ENCODE assay signal across 11 cellular contexts in genomic region chr2:85547089-85547858, GRCh38. TPM values are rescaled to one million over a fixed set of nuclear protein-coding genes. Genes with fewer than 3 reads are reported as not detected.
DNase-seq lines count a peak whose midpoint lies in the region; ATAC-seq and TF ChIP-seq lines count a peak whose summit lies in the region.
"Had no signal": no experiment of that assay in that cellular context is flagged by ENCODE, and none has a peak within 500 bp of the region (broad histone marks: within the 10 kb centered on the region; RNA-seq: fewer than 3 reads in every experiment).

No MANE protein-coding gene starts in this region.

- peaks cover 56 to 81% of the 10 kb centered on the region in 2 donors for H3K36me3 Mint-ChIP-seq in CD14-positive monocyte
- H3K36me3 Mint-ChIP-seq in activated CD8-positive, alpha-beta T cell treated with anti-CD3 and anti-CD28 coated beads, Interleukin-2, amount 10 ng/mL, durations not matched to agents 7 days and 5 days (ENCODE audit: low read depth): peaks cover 67% of the 10 kb centered on the region

- peak overlapping the region; percentile 51 for H2AK5ac ChIP-seq in mesenchymal stem cell (ENCODE audit: low read length, severe bottlenecking)

- TF ChIP-seq CTCF in CD14-positive monocyte (IDR thresholded peaks at IDR 0.05) (no peak), HCT116 (IDR thresholded peaks at IDR 0.05 in 2 of 3, conservative IDR thresholded peaks at IDR 0.05 in 1 of 3; ENCODE audit: borderline replicate concordance in 1 of 3, insufficient read depth in 1 of 3, low read depth in 2 of 3, low read length in 2 of 3) (no peak), left lung (IDR thresholded peaks at IDR 0.05) (no peak), colonic mucosa (IDR thresholded peaks at IDR 0.05) (no peak)

- no peak overlapping the region for H2BK5ac ChIP-seq in mesenchymal stem cell (ENCODE audit: low read depth, low read length, poor library complexity, severe bottlenecking)

- H3K9me3 ChIP-seq in HCT116 (ENCODE audit: control insufficient read depth in 1 of 2, insufficient read depth in 1 of 2, low read depth in 1 of 2, low read length in 2 of 2) (no peaks in the 10 kb centered on the region), mesenchymal stem cell (ENCODE audit: control insufficient read depth, low read length) (no peaks in the 10 kb centered on the region), left lung (no peaks in the 10 kb centered on the region), colonic mucosa (no peaks in the 10 kb centered on the region)
- H3K9me3 ChIP-seq: right atrium auricular region had no signal

- POLR2A ChIA-PET in HCT116 (lab: Charles Lee): interaction anchor here (1.0 to 15.3 kb wide), 16 partner anchors 7 to 156 kb away, joined by 3 to 236 read pairs (median 4); partner anchors contain the start of genes GGCX, MAT2A and SH2D6
- POLR2A ChIA-PET in activated CD8-positive, alpha-beta T cell treated with anti-CD3 and anti-CD28 coated beads, Interleukin-2, amount 10 ng/mL, durations not matched to agents 7 days and 5 days (lab: Charles Lee): interaction anchor here (1.2 to 7.1 kb wide), 3 partner anchors 8 to 13 kb away, joined by 6 to 51 read pairs (median 7); partner anchors contain the start of gene MAT2A

- no peaks in the 10 kb centered on the region for H3K9me3 Mint-ChIP-seq in CD14-positive monocyte
- H3K9me3 Mint-ChIP-seq in activated CD8-positive, alpha-beta T cell treated with anti-CD3 and anti-CD28 coated beads, Interleukin-2, amount 10 ng/mL, durations not matched to agents 7 days and 5 days (ENCODE audit: insufficient read depth): no peaks in the 10 kb centered on the region

- H3K79me2 ChIP-seq in HCT116 (ENCODE audit: insufficient read depth, low read length): peaks cover 13% of the 10 kb centered on the region

- RAD21 ChIA-PET in HCT116 (lab: Charles Lee; ENCODE audit: low non-redundant PET in 1 of 2, low total read pairs in 2 of 2, uncharacterized antibody in 2 of 2, unreplicated experiment in 2 of 2): interaction anchor here in 1 of 2 experiments (1.4 kb wide), 1 partner anchor 127 kb away, joined by 3 read pairs; no protein-coding TSS in a partner anchor

- H2BK15ac ChIP-seq in mesenchymal stem cell (ENCODE audit: low read depth, poor library complexity, severe bottlenecking): no peak overlapping the region

- H3K36me3 ChIP-seq in HCT116 (ENCODE audit: control insufficient read depth in 1 of 2, insufficient read depth in 2 of 2, low read length in 2 of 2) (peaks cover 21 to 56% of the 10 kb centered on the region in 2 experiments), mesenchymal stem cell (ENCODE audit: control insufficient read depth in 1 of 2, insufficient read depth in 2 of 2, low read depth in 1 of 2, low read length in 2 of 2) (peaks cover 24 to 71% of the 10 kb centered on the region in 2 experiments), left lung (peaks cover 5 to 87% of the 10 kb centered on the region in 2 donors), colonic mucosa (peaks cover 31% of the 10 kb centered on the region)

- H3K4me3 Mint-ChIP-seq in CD14-positive monocyte: no peak overlapping the region
- H3K4me3 Mint-ChIP-seq in activated CD8-positive, alpha-beta T cell treated with anti-CD3 and anti-CD28 coated beads, Interleukin-2, amount 10 ng/mL, durations not matched to agents 7 days and 5 days: no peak overlapping the region

- H4K20me1 ChIP-seq in HCT116 (ENCODE audit: insufficient read depth): peaks cover 18% of the 10 kb centered on the region; the same call in 1 of the 2 replicates

- H2BK12ac ChIP-seq in mesenchymal stem cell (ENCODE audit: low read length in 2 of 2): no peak overlapping the region

- H2BK120ac ChIP-seq in mesenchymal stem cell (ENCODE audit: low read depth, low read length): no peak overlapping the region

- no peak overlapping the region for H3K18ac ChIP-seq in mesenchymal stem cell (ENCODE audit: low read depth in 1 of 2, low read length in 2 of 2)

- intact Hi-C loops in CD14-positive monocyte (cut with micrococcal nuclease) (no loop called here), HCT116 (cut with micrococcal nuclease) (no loop called here), left lung (cut with DNase I) (no loop called here), colonic mucosa (cut with DNase I) (no loop called here)

- H3K27me3 Mint-ChIP-seq in CD14-positive monocyte (ENCODE audit: low read depth in 3 of 3): peaks cover 0 to 2% (median 0%) of the 10 kb centered on the region in 3 donors
- no peaks in the 10 kb centered on the region for H3K27me3 Mint-ChIP-seq in activated CD8-positive, alpha-beta T cell treated with anti-CD3 and anti-CD28 coated beads, Interleukin-2, amount 10 ng/mL, durations not matched to agents 7 days and 5 days (ENCODE audit: low read depth)

- H3K27ac Mint-ChIP-seq in CD14-positive monocyte: peak overlapping the region in 5 of 7 donors; percentile 4 to 66 (median 40)
- peak overlapping the region; percentile 30 for H3K27ac Mint-ChIP-seq in activated CD8-positive, alpha-beta T cell treated with anti-CD3 and anti-CD28 coated beads, Interleukin-2, amount 10 ng/mL, durations not matched to agents 7 days and 5 days

- H3K79me1 ChIP-seq in mesenchymal stem cell (replicated peaks; ENCODE audit: low read length, poor library complexity, severe bottlenecking): peaks cover 7% of the 10 kb centered on the region

- TF ChIP-seq POLR2A in HCT116 (IDR thresholded peaks at IDR 0.05; ENCODE audit: borderline replicate concordance, extremely low read depth, insufficient read depth, insufficient read length): no peak

- H3K23ac ChIP-seq in mesenchymal stem cell (ENCODE audit: low read length in 2 of 2): no peak overlapping the region

- H3K4me3 ChIP-seq in HCT116 (replicated peaks in 1 of 2; ENCODE audit: low read depth in 1 of 2, low read length in 2 of 2): no peak overlapping the region
- H3K4me3 ChIP-seq in mesenchymal stem cell (ENCODE audit: insufficient read depth in 1 of 2, low read depth in 1 of 2, low read length in 2 of 2): no peak overlapping the region
- no peak overlapping the region for H3K4me3 ChIP-seq in left lung
- H3K4me3 ChIP-seq in colonic mucosa: no peak overlapping the region
- H3K4me3 ChIP-seq: right atrium auricular region had no signal

- CTCF ChIA-PET in HCT116 (lab: Charles Lee): interaction anchor here (2.0 to 5.0 kb wide), 2 partner anchors 126 to 127 kb away, joined by 6 to 118 read pairs; partner anchors contain the start of gene SH2D6
- CTCF ChIA-PET in activated CD8-positive, alpha-beta T cell treated with anti-CD3 and anti-CD28 coated beads, Interleukin-2, amount 10 ng/mL, durations not matched to agents 7 days and 5 days (lab: Charles Lee): interaction anchor here (1.4 to 7.6 kb wide), 3 partner anchors 125 to 155 kb away, joined by 9 to 263 read pairs (median 24); partner anchors contain the start of gene SH2D6

- BruUV-seq in HCT116 (replicated peaks; lab: Mats Ljungman, UMichigan): no TSS peak

- H3K4me1 ChIP-seq in HCT116 (ENCODE audit: control insufficient read depth in 1 of 2, insufficient read depth in 2 of 2, low read length in 2 of 2): peaks cover 0 to 12% of the 10 kb centered on the region in 2 experiments; a peak in 1 of 4 replicates
- H3K4me1 ChIP-seq in mesenchymal stem cell (ENCODE audit: control insufficient read depth, insufficient read depth, low read depth, low read length): peaks cover 8% of the 10 kb centered on the region
- peaks cover 3 to 52% of the 10 kb centered on the region in 2 donors for H3K4me1 ChIP-seq in left lung
- no peaks in the 10 kb centered on the region for H3K4me1 ChIP-seq in colonic mucosa

- 100% methylated on average over 1 of the region's 1 CpG for WGBS in mesenchymal stem cell

- no peak for TF ChIP-seq RAD21 in HCT116 (IDR thresholded peaks at IDR 0.05; ENCODE audit: low read depth)

- no peak overlapping the region for H4K91ac ChIP-seq in mesenchymal stem cell (ENCODE audit: low read length)

- H3K27ac ChIP-seq in HCT116 (ENCODE audit: low read depth, low read length): peak overlapping the region; percentile 34; the same call in 1 of the 2 replicates
- H3K27ac ChIP-seq in mesenchymal stem cell (ENCODE audit: low read length, poor library complexity, severe bottlenecking): peak overlapping the region; percentile 38
- H3K27ac ChIP-seq in left lung: peak overlapping the region in 1 of 2 donors; percentile 15
- no peak overlapping the region for H3K27ac ChIP-seq in colonic mucosa
- H3K27ac ChIP-seq: right atrium auricular region had no signal

- ATAC-seq in HCT116: peak; percentile 5; the same call in 1 of the 2 replicates
- ATAC-seq in activated CD8-positive, alpha-beta T cell treated with anti-CD3 and anti-CD28 coated beads, Interleukin-2, amount 10 ng/mL, durations not matched to agents 7 days and 5 days: no peak
- ATAC-seq in GM18858 (IDR thresholded peaks at IDR 0.05; ENCODE audit: unreplicated experiment): no peak
- ATAC-seq in HG03378 (IDR thresholded peaks at IDR 0.05; ENCODE audit: unreplicated experiment): no peak
- no peak for ATAC-seq in left lung

- H3K4me2 ChIP-seq in HCT116 (ENCODE audit: low read length): no peak overlapping the region
- no peak overlapping the region for H3K4me2 ChIP-seq in mesenchymal stem cell (ENCODE audit: low read length, poor library complexity, severe bottlenecking)

- no peak overlapping the region for H4K8ac ChIP-seq in mesenchymal stem cell (ENCODE audit: low read length)

- peaks cover 31% of the 10 kb centered on the region for H3K4me1 Mint-ChIP-seq in CD14-positive monocyte
- peaks cover 26% of the 10 kb centered on the region for H3K4me1 Mint-ChIP-seq in activated CD8-positive, alpha-beta T cell treated with anti-CD3 and anti-CD28 coated beads, Interleukin-2, amount 10 ng/mL, durations not matched to agents 7 days and 5 days (ENCODE audit: low read depth)

- no peak overlapping the region for H3K14ac ChIP-seq in mesenchymal stem cell (ENCODE audit: low read length in 2 of 2)

- H3K4ac ChIP-seq in mesenchymal stem cell (ENCODE audit: low read depth in 1 of 2, low read length in 2 of 2): no peak overlapping the region

- no peak for DNase-seq in CD14-positive monocyte (ENCODE audit: low spot score)
- no peak for DNase-seq in HCT116 (ENCODE audit: low read depth, low spot score)
- DNase-seq in activated CD8-positive, alpha-beta T cell treated with anti-CD3 and anti-CD28 coated beads, Interleukin-2, amount 10 ng/mL, durations not matched to agents 7 days and 5 days: no peak
- DNase-seq in mesenchymal stem cell: no peak
- no peak for DNase-seq in left lung
- DNase-seq in colonic mucosa: no peak
- DNase-seq: effector CD8-positive, alpha-beta T cell; islet precursor cell had no signal

- H3K27me3 ChIP-seq in HCT116 (ENCODE audit: insufficient read depth, low read length) (no peaks in the 10 kb centered on the region), mesenchymal stem cell (ENCODE audit: control insufficient read depth in 1 of 2, insufficient read depth in 1 of 2, low read length in 2 of 2) (no peaks in the 10 kb centered on the region), left lung (no peaks in the 10 kb centered on the region), colonic mucosa (no peaks in the 10 kb centered on the region)
- H3K27me3 ChIP-seq: right atrium auricular region had no signal

- H2AFZ ChIP-seq in HCT116 (ENCODE audit: low read depth, low read length, poor library complexity, severe bottlenecking) (no peak overlapping the region), mesenchymal stem cell (ENCODE audit: low read depth, low read length) (no peak overlapping the region)

- H3K9ac ChIP-seq in HCT116 (ENCODE audit: low read length) (no peak overlapping the region), mesenchymal stem cell (ENCODE audit: low read length) (peak overlapping the region; percentile 14), colonic mucosa (ENCODE audit: low read depth in 2 of 2, low read length in 2 of 2) (no peak overlapping the region)

- no peaks in the 10 kb centered on the region for H3K9me2 ChIP-seq in HCT116 (ENCODE audit: insufficient read depth)

RNA-seq across cellular contexts. Expression of gene MAT2A, which starts 8.3 kb away (rescaled TPM):
- 100 to 1,000 TPM in 1 of 2 donors, 10 to 100 TPM in 1; 97.0 to 117 TPM for polyA plus RNA-seq in CD14-positive monocyte
- total RNA-seq in HCT116 (2021; ENCODE audit: unreplicated experiment) (444 TPM), left lung (100 to 1,000 TPM; 135 to 194 TPM), colonic mucosa (100 to 1,000 TPM; 105 to 156 TPM)
- 132 and 245 TPM in 2 replicates for polyA plus RNA-seq in HCT116 (2012)
- total RNA-seq in activated CD8-positive, alpha-beta T cell treated with anti-CD3 and anti-CD28 coated beads, Interleukin-2, amount 10 ng/mL, durations not matched to agents 7 days and 5 days: 100 to 1,000 TPM; 264 to 273 TPM
- 181 TPM for polyA plus RNA-seq in mesenchymal stem cell (2013, experiment 1 of 2)
- polyA plus RNA-seq in mesenchymal stem cell (2013, experiment 2 of 2): 182 TPM

RNA-seq across cellular contexts. Expression of gene GGCX, which starts 14.0 kb away (rescaled TPM):
- polyA plus RNA-seq in CD14-positive monocyte: 10 to 100 TPM; 32.0 to 34.4 TPM
- total RNA-seq in HCT116 (2021; ENCODE audit: unreplicated experiment) (43.5 TPM), left lung (100 to 1,000 TPM in 1 of 2 donors, 10 to 100 TPM in 1; 71.8 to 126 TPM), colonic mucosa (10 to 100 TPM; 25.7 to 49.9 TPM)
- polyA plus RNA-seq in HCT116 (2012): 30.1 and 32.5 TPM in 2 replicates
- total RNA-seq in activated CD8-positive, alpha-beta T cell treated with anti-CD3 and anti-CD28 coated beads, Interleukin-2, amount 10 ng/mL, durations not matched to agents 7 days and 5 days: 10 to 100 TPM; 18.9 to 20.0 TPM
- polyA plus RNA-seq in mesenchymal stem cell (2013, experiment 1 of 2): 39.8 TPM
- polyA plus RNA-seq in mesenchymal stem cell (2013, experiment 2 of 2): 41.1 TPM

RNA-seq across cellular contexts. Expression of gene VAMP8, which starts 30.1 kb away (rescaled TPM):
- 100 to 1,000 TPM; 623 to 761 TPM for polyA plus RNA-seq in CD14-positive monocyte
- total RNA-seq in HCT116 (2021; ENCODE audit: unreplicated experiment): 52.6 TPM
- polyA plus RNA-seq in HCT116 (2012): 69.9 and 85.7 TPM in 2 replicates
- total RNA-seq in activated CD8-positive, alpha-beta T cell treated with anti-CD3 and anti-CD28 coated beads, Interleukin-2, amount 10 ng/mL, durations not matched to agents 7 days and 5 days: 100 to 1,000 TPM; 141 to 148 TPM
- 11.3 TPM for polyA plus RNA-seq in mesenchymal stem cell (2013, experiment 1 of 2)
- 11.9 TPM for polyA plus RNA-seq in mesenchymal stem cell (2013, experiment 2 of 2)
- total RNA-seq in left lung: 100 to 1,000 TPM; 176 to 250 TPM
- total RNA-seq in colonic mucosa: 100 to 1,000 TPM; 185 to 222 TPM

RNA-seq across cellular contexts. Expression of gene VAMP5, which starts 37.0 kb away (rescaled TPM):
- 100 to 1,000 TPM; 171 to 251 TPM for polyA plus RNA-seq in CD14-positive monocyte
- 1.9 TPM for total RNA-seq in HCT116 (2021; ENCODE audit: unreplicated experiment)
- 2.5 and 5.1 TPM in 2 replicates for polyA plus RNA-seq in HCT116 (2012)
- total RNA-seq in activated CD8-positive, alpha-beta T cell treated with anti-CD3 and anti-CD28 coated beads, Interleukin-2, amount 10 ng/mL, durations not matched to agents 7 days and 5 days: 10 to 100 TPM; 72.0 to 74.4 TPM
- polyA plus RNA-seq in mesenchymal stem cell (2013, experiment 1 of 2): 23.5 TPM
- polyA plus RNA-seq in mesenchymal stem cell (2013, experiment 2 of 2): 25.7 TPM
- total RNA-seq in left lung: 10 to 100 TPM; 58.2 to 87.7 TPM
- total RNA-seq in colonic mucosa: 10 to 100 TPM; 14.0 to 16.9 TPM

RNA-seq across cellular contexts. Expression of gene RNF181, which starts 48.3 kb away (rescaled TPM):
- 100 to 1,000 TPM; 382 to 475 TPM for polyA plus RNA-seq in CD14-positive monocyte
- 77.5 TPM for total RNA-seq in HCT116 (2021; ENCODE audit: unreplicated experiment)
- 270 and 278 TPM in 2 replicates for polyA plus RNA-seq in HCT116 (2012)
- 100 to 1,000 TPM in 1 of 2 experiments, 10 to 100 TPM in 1; 91.0 to 104 TPM for total RNA-seq in activated CD8-positive, alpha-beta T cell treated with anti-CD3 and anti-CD28 coated beads, Interleukin-2, amount 10 ng/mL, durations not matched to agents 7 days and 5 days
- 229 TPM for polyA plus RNA-seq in mesenchymal stem cell (2013, experiment 1 of 2)
- polyA plus RNA-seq in mesenchymal stem cell (2013, experiment 2 of 2): 235 TPM
- total RNA-seq in left lung: 100 to 1,000 TPM; 101 to 107 TPM
- 100 to 1,000 TPM in 1 of 2 donors, 10 to 100 TPM in 1; 86.0 to 106 TPM for total RNA-seq in colonic mucosa
